In the genomic region with DNA sequence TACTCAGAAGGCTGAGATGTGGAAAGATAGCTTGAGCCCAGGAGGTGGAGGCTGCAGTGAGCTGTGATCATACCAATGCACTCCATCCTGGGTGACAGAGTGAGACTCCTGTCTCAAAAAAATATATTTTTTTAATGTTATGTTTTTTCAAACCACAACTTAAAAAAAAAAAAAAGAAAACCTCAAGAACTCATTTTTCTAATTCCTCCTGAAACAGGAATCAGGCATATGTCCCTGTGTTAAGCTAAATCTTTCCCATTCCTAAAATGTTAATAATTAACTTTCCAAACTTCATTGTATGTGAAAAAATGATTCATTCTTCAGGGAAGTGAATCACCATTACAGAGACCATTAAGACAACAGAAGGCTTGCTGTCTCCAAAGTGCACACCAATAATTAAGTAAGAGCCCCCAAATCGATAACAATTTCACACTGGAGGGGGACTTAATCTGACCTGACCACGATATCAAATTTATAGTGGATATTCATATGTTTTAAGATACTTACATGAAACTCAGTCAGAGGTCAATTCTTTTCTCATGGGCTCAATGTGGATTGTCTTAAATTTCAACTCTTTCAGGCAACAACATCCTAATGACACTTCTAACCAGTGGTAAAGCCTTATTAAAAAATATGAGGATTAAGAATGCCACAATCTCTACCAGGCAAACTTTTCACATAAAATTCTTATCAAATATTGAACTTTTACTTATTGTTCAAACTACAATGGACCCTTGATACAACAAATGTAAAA, we compare ENCODE assay signal across 11 cellular contexts. TPM values are rescaled to one million over a fixed set of nuclear protein-coding genes. Genes with fewer than 3 reads are reported as not detected.
DNase-seq lines count a peak whose midpoint lies in the region; ATAC-seq and TF ChIP-seq lines count a peak whose summit lies in the region.
"Had no signal": no experiment of that assay in that cellular context is flagged by ENCODE, and none has a peak within 500 bp of the region (broad histone marks: within the 10 kb centered on the region; RNA-seq: fewer than 3 reads in every experiment).

No MANE protein-coding gene starts in this region.

- intact Hi-C loops in right lobe of liver (cut with DNase I) (loop anchor here in 1 of 2 donors (10.0 kb wide), 1 partner anchor 148 kb away; no protein-coding TSS in a partner anchor), spleen (cut with DNase I; ENCODE audit: low total_unique reads) (loop anchor here (10.0 kb wide), 1 partner anchor 48 kb away; no protein-coding TSS in a partner anchor)

- POLR2A ChIA-PET in AG04450 (lab: Yijun Ruan, JAX), result interaction anchor here (0.7 kb wide), 1 partner anchor 137 kb away, joined by 5 read pairs; no protein-coding TSS in a partner anchor

- no peak for TF ChIP-seq POLR2A in right lobe of liver (IDR thresholded peaks at IDR 0.05)
- TF ChIP-seq POLR2A in spleen (IDR thresholded peaks at IDR 0.05), result no peak

- no peak overlapping the region for H3K27ac ChIP-seq in AG04450 (ENCODE audit: low read depth, low read length)
- H3K27ac ChIP-seq in brain microvascular endothelial cell, result peak overlapping the region; percentile 37
- H3K27ac ChIP-seq in right lobe of liver, result peak overlapping the region in 2 of 3 donors; percentile 31 to 43
- H3K27ac ChIP-seq in spleen, result peak overlapping the region in 1 of 8 donors; percentile 14
- H3K27ac ChIP-seq: adrenal gland had no signal

- CTCF ChIA-PET in AG04450 (lab: Charles Lee), result interaction anchor here (0.9 to 1.0 kb wide), 2 partner anchors 44 to 158 kb away, joined by 3 read pairs; no protein-coding TSS in a partner anchor

- H3K9me3 ChIP-seq in AG04450 (ENCODE audit: control insufficient read depth, insufficient read depth, low read length) (no peaks in the 10 kb centered on the region; the same call in 1 of the 2 replicates), right lobe of liver (no peaks in the 10 kb centered on the region), spleen (no peaks in the 10 kb centered on the region)
- H3K9me3 ChIP-seq: adrenal gland had no signal

- in situ Hi-C loops in brain microvascular endothelial cell (cut with HindIII; ENCODE audit: low pct_ligation_motif_present, low sequenced_read_pairs), result no loop called here

- H3K4me3 ChIP-seq in AG04450 (ENCODE audit: low read depth, low read length) (peak overlapping the region; percentile 1; the same call in 1 of the 2 replicates), brain microvascular endothelial cell (ENCODE audit: low read depth, low read length) (no peak overlapping the region), right lobe of liver (no peak overlapping the region), spleen (no peak overlapping the region)
- H3K4me3 ChIP-seq: adrenal gland had no signal

- DNase-seq in AG04450 (ENCODE audit: low read depth, low spot score) (no peak), HS-5 (ENCODE audit: low read depth) (peak; percentile 88), brain microvascular endothelial cell (peak; percentile 42), right lobe of liver (no peak), spleen (no peak), NCI-H1105 treated with DMSO at 0.1 percent for 48 hours (lab: John Stamatoyannopoulos, UW) (no peak), hypothalamus (lab: John Stamatoyannopoulos, UW) (no peak), NOMO-1 (lab: John Stamatoyannopoulos, UW; ENCODE audit: unreplicated experiment in 2 of 2) (no peak)
- DNase-seq: adrenal gland, islet precursor cell, NCI-H146 had no signal

- peaks cover 0 to 88% (median 31%) of the 10 kb centered on the region in 4 donors for H3K4me1 ChIP-seq in right lobe of liver
- peaks cover 33 to 98% (median 86%) of the 10 kb centered on the region in 6 donors for H3K4me1 ChIP-seq in spleen

- ATAC-seq in right lobe of liver, result peak in 2 of 4 donors; percentile 16 to 21

- 40% methylated on average over 2 of the region's 2 CpGs for WGBS in right lobe of liver (ENCODE audit: insufficient coverage, low coverage, low lambda C conversion rate, missing lambda C conversion rate)
- WGBS in spleen, 5 donors, result 72 to 96% (median 92%) methylated on average over 2 of the region's 2 CpGs

- H3K27me3 ChIP-seq in AG04450 (ENCODE audit: control insufficient read depth, insufficient read depth, low read length), result no peaks in the 10 kb centered on the region
- H3K27me3 ChIP-seq in brain microvascular endothelial cell (replicated peaks), result no peaks in the 10 kb centered on the region
- H3K27me3 ChIP-seq in right lobe of liver, result no peaks in the 10 kb centered on the region
- H3K27me3 ChIP-seq in spleen (replicated peaks in 1 of 7), result no peaks in the 10 kb centered on the region
- H3K27me3 ChIP-seq: adrenal gland had no signal

- H3K36me3 ChIP-seq in brain microvascular endothelial cell (replicated peaks) (no peaks in the 10 kb centered on the region), right lobe of liver (no peaks in the 10 kb centered on the region), spleen (peaks cover 0 to 13% (median 0%) of the 10 kb centered on the region in 6 donors)
- H3K36me3 ChIP-seq: adrenal gland had no signal

- no peak for TF ChIP-seq CTCF in AG04450 (IDR thresholded peaks at IDR 0.05; ENCODE audit: low read depth, low read length)
- TF ChIP-seq CTCF in brain microvascular endothelial cell (IDR thresholded peaks at IDR 0.05; ENCODE audit: low read depth, low read length, missing control alignments), result no peak
- TF ChIP-seq CTCF in right lobe of liver (IDR thresholded peaks at IDR 0.05), result no peak
- TF ChIP-seq CTCF in spleen (IDR thresholded peaks at IDR 0.05 in 8 of 11, conservative IDR thresholded peaks at IDR 0.05 in 3 of 11), result no peak

RNA-seq across cellular contexts. Expression of a gene that starts 5.2 kb away (rescaled TPM):
- polyA plus RNA-seq in AG04450 (2011; rRNA removed), result 54.4 and 57.0 TPM in 2 replicates
- polyA minus RNA-seq in AG04450 (2011; rRNA and poly(A)+ RNA removed), result 124 and 152 TPM in 2 replicates
- total RNA-seq in right lobe of liver, result 10 to 100 TPM; 40.9 to 92.8 (median 56.5) TPM
- total RNA-seq in spleen, result 100 to 1,000 TPM in 3 of 7 donors, 10 to 100 TPM in 4; 71.8 to 175 (median 99.4) TPM
- 10 to 100 TPM; 14.2 to 21.1 (median 15.0) TPM for polyA plus RNA-seq in spleen

Comparison
In these comparisons a context has a peak if more than half of its experiments do, and no peak if none do; other contexts are left out.
1. DNase-seq: peak in HS-5 (single experiment) and brain microvascular endothelial cell (single experiment); none in AG04450 (single experiment), right lobe of liver (0 of 3), spleen (single experiment), NCI-H1105 treated with DMSO at 0.1 percent for 48 hours (single experiment), hypothalamus (0 of 51) and NOMO-1 (0 of 2).